ENCODE assay signal across 13 cellular contexts in genomic region chr2:27799646-27800010, GRCh38. TPM values are rescaled to one million over a fixed set of nuclear protein-coding genes. Genes with fewer than 3 reads are reported as not detected.
DNase-seq lines count a peak whose midpoint lies in the region; ATAC-seq and TF ChIP-seq lines count a peak whose summit lies in the region.
"Had no signal": no experiment of that assay in that cellular context is flagged by ENCODE, and none has a peak within 500 bp of the region (broad histone marks: within the 10 kb centered on the region; RNA-seq: fewer than 3 reads in every experiment).

No MANE protein-coding gene starts in this region.

- H3K27ac ChIP-seq in brain microvascular endothelial cell (peak overlapping the region; percentile 95), left lung (peak overlapping the region; percentile 61 to 76), thymus (ENCODE audit: low read depth) (peak overlapping the region; percentile 43)

- H3K27me3 ChIP-seq in brain microvascular endothelial cell (replicated peaks) (no peaks in the 10 kb centered on the region), left lung (no peaks in the 10 kb centered on the region), thymus (ENCODE audit: control insufficient read depth, insufficient read depth) (no peaks in the 10 kb centered on the region)

- ATAC-seq in left lung (peak; percentile 3), GM18520 (IDR thresholded peaks at IDR 0.05; ENCODE audit: unreplicated experiment) (no peak)
- ATAC-seq: K562 had no signal

- peak; percentile 28 for TF ChIP-seq CTCF in brain microvascular endothelial cell (IDR thresholded peaks at IDR 0.05; ENCODE audit: low read depth, low read length, missing control alignments)
- TF ChIP-seq CTCF in left lung (IDR thresholded peaks at IDR 0.05) = no peak

- DNase-seq in HK-2 (ENCODE audit: unreplicated experiment) (peak; percentile 78), brain microvascular endothelial cell (no peak), left lung (no peak), globus pallidus (ENCODE audit: low spot score) (no peak), NCI-H2171 treated with DMSO at 0.1 percent for 48 hours (lab: John Stamatoyannopoulos, UW) (no peak)
- no peak for DNase-seq in stimulated activated naive CD4-positive, alpha-beta T cell (lab: John Stamatoyannopoulos, UW)
- DNase-seq: activated CD4-positive, alpha-beta T cell treated with anti-CD3 and anti-CD28 coated beads for 48 hours; activated naive CD4-positive, alpha-beta T cell treated with Interleukin-2 at 50 U/mL for 16 hours; DMS53; SHP77 had no signal

- peaks cover 27 to 64% of the 10 kb centered on the region in 2 donors for H3K4me1 ChIP-seq in left lung
- H3K4me1 ChIP-seq in thymus (ENCODE audit: control insufficient read depth, insufficient read depth, low read length) = no peaks in the 10 kb centered on the region

- H3K4me3 ChIP-seq in brain microvascular endothelial cell (ENCODE audit: low read depth, low read length) (no peak overlapping the region), left lung (no peak overlapping the region), thymus (ENCODE audit: low read length) (no peak overlapping the region)
- H3K4me3 ChIP-seq: K562 had no signal

- in situ Hi-C loops in brain microvascular endothelial cell (cut with HindIII; ENCODE audit: low pct_ligation_motif_present, low sequenced_read_pairs) = no loop called here

- intact Hi-C loops in left lung (cut with DNase I) = no loop called here

- H3K9me3 ChIP-seq in left lung (no peaks in the 10 kb centered on the region), thymus (ENCODE audit: control insufficient read depth) (no peaks in the 10 kb centered on the region)

- H3K36me3 ChIP-seq in brain microvascular endothelial cell (replicated peaks) = no peaks in the 10 kb centered on the region
- no peaks in the 10 kb centered on the region for H3K36me3 ChIP-seq in left lung
- H3K36me3 ChIP-seq in thymus (ENCODE audit: control insufficient read depth, insufficient read depth) = no peaks in the 10 kb centered on the region

- 97% methylated on average over 4 of the region's 4 CpGs for WGBS in thymus

RNA-seq across cellular contexts. Expression of gene MRPL33, which starts 28.1 kb away (rescaled TPM):
- total RNA-seq in left lung = 100 to 1,000 TPM in 1 of 2 donors, 10 to 100 TPM in 1; 75.2 to 110 TPM
- 147 TPM for polyA plus RNA-seq in thymus

Comparison
In these comparisons a context has a peak if more than half of its experiments do, and no peak if none do; other contexts are left out.
1. H3K27ac ChIP-seq: peak in every context shown above with its lines; median percentile 95 in brain microvascular endothelial cell; 68 in left lung; 43 in thymus.